ENCODE assay signal across 9 cellular contexts in the genomic region with DNA sequence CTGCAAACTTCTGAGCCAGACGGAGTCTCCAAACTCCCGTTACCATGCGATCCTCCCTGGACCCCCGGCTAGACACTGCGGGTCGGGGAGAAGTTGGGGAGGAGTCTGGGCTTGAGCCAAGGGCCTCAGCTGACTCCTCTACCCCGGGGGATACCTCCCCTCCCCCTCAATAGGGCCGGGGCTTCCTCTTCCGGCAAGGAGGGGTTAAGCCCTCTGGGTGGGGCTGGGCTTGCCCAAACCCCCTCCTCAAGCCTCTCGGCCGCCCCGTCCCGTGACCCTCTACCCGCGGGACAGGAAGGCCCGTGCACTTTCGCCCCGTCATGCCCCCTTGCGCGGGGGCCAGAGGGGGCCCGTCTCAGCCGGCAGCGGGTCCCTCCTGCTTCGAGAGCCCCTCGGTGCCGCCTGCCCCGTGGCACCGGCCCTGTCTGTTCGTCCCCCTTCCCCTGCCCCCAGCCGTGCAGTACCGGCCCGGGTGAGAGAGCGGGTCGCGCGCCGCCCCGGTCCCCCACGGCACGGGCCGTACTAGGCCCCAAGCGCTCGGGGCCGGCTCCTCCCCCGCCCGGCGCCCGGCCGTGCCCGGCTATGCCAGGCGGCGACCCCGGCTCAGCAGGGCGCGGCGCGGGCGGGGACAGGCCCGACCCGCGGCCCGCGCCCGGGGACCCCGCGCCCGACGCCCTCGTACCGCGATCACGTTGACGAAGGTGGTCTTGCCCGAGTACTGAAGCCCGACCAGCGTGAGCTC. TPM values are rescaled to one million over a fixed set of nuclear protein-coding genes. Genes with fewer than 3 reads are reported as not detected.
DNase-seq lines count a peak whose midpoint lies in the region; ATAC-seq and TF ChIP-seq lines count a peak whose summit lies in the region.
"Had no signal": no experiment of that assay in that cellular context is flagged by ENCODE, and none has a peak within 500 bp of the region (broad histone marks: within the 10 kb centered on the region; RNA-seq: fewer than 3 reads in every experiment).

No MANE protein-coding gene starts in this region.

- CTCF ChIA-PET in WTC11 (lab: Charles Lee), result interaction anchor here (0.7 to 2.4 kb wide), 6 partner anchors 8 to 144 kb away, joined by 3 to 26 read pairs (median 6); partner anchors contain the start of genes ELF3 and LGR6

- POLR2A ChIA-PET in WTC11 (lab: Charles Lee), result interaction anchor here (1.4 kb wide), 1 partner anchor 11 kb away, joined by 6 read pairs; no protein-coding TSS in a partner anchor
- POLR2A ChIA-PET in naive thymus-derived CD8-positive, alpha-beta T cell (lab: Charles Lee), result interaction anchor here (0.9 to 6.3 kb wide), 5 partner anchors 9 to 21 kb away, joined by 3 to 55 read pairs (median 3); partner anchors contain the start of gene PTPN7

- peak; percentile 56 for DNase-seq in COLO668 (lab: John Stamatoyannopoulos, UW; ENCODE audit: unreplicated experiment)
- DNase-seq in WTC11 (ENCODE audit: low spot score), result peak; percentile 57
- DNase-seq in naive thymus-derived CD8-positive, alpha-beta T cell, result peak in 4 of 10 donors; percentile 10 to 37 (median 18)
- DNase-seq in NCI-H187 treated with DMSO at 0.1 percent for 48 hours (lab: John Stamatoyannopoulos, UW), result no peak
- no peak for DNase-seq in NCI-H774 (lab: John Stamatoyannopoulos, UW)

- no peaks in the 10 kb centered on the region for H3K9me3 Mint-ChIP-seq in WTC11
- no peaks in the 10 kb centered on the region for H3K9me3 Mint-ChIP-seq in naive thymus-derived CD8-positive, alpha-beta T cell

- H3K4me3 Mint-ChIP-seq in WTC11, result peak overlapping the region; percentile 83
- H3K4me3 Mint-ChIP-seq in naive thymus-derived CD8-positive, alpha-beta T cell, result peak overlapping the region; percentile 91 to 99 (median 94)

- no peaks in the 10 kb centered on the region for H3K36me3 Mint-ChIP-seq in WTC11
- peaks cover 0 to 18% (median 0%) of the 10 kb centered on the region in 3 donors for H3K36me3 Mint-ChIP-seq in naive thymus-derived CD8-positive, alpha-beta T cell

- H3K4me1 Mint-ChIP-seq in WTC11, result peaks cover 17% of the 10 kb centered on the region
- peaks cover 12 to 52% (median 36%) of the 10 kb centered on the region in 4 donors for H3K4me1 Mint-ChIP-seq in naive thymus-derived CD8-positive, alpha-beta T cell

- peaks cover 7% of the 10 kb centered on the region for H3K27me3 Mint-ChIP-seq in WTC11 (ENCODE audit: low read depth)
- no peaks in the 10 kb centered on the region for H3K27me3 Mint-ChIP-seq in naive thymus-derived CD8-positive, alpha-beta T cell

- peak overlapping the region; percentile 71 for H3K27ac Mint-ChIP-seq in WTC11
- peak overlapping the region; percentile 81 to 97 (median 92) for H3K27ac Mint-ChIP-seq in naive thymus-derived CD8-positive, alpha-beta T cell

- peak; percentile 47 for ATAC-seq in GM19395 (IDR thresholded peaks at IDR 0.05; ENCODE audit: unreplicated experiment)
- peak; percentile 44 for ATAC-seq in HG03442 (IDR thresholded peaks at IDR 0.05; ENCODE audit: unreplicated experiment)
- peak; percentile 79 for ATAC-seq in WTC11
- ATAC-seq in esophagus mucosa, result peak; percentile 60
- ATAC-seq in naive thymus-derived CD8-positive, alpha-beta T cell, result peak; percentile 63

- TF ChIP-seq CTCF in WTC11 (IDR thresholded peaks at IDR 0.05), result no peak

TF ChIP-seq in WTC11, 78 proteins besides CTCF, POLR2A, EP300 and RAD21 (continues in another document):
- TF ChIP-seq ZNF512 (CRISPR knock-in tag; IDR thresholded peaks at IDR 0.05; ENCODE audit: borderline replicate concordance) (no peak), MXD4 (CRISPR knock-in tag; IDR thresholded peaks at IDR 0.05; ENCODE audit: borderline replicate concordance) (no peak), HMGA2 (CRISPR knock-in tag; IDR thresholded peaks at IDR 0.05) (no peak), AR (CRISPR knock-in tag; IDR thresholded peaks at IDR 0.05) (no peak), STAT6 (CRISPR knock-in tag; conservative IDR thresholded peaks at IDR 0.05; ENCODE audit: low read depth) (no peak), GABPB1 (CRISPR knock-in tag; IDR thresholded peaks at IDR 0.05) (no peak), ELF4 (CRISPR knock-in tag; IDR thresholded peaks at IDR 0.05; ENCODE audit: low read depth) (no peak)
- TF ChIP-seq, protein P1, sequence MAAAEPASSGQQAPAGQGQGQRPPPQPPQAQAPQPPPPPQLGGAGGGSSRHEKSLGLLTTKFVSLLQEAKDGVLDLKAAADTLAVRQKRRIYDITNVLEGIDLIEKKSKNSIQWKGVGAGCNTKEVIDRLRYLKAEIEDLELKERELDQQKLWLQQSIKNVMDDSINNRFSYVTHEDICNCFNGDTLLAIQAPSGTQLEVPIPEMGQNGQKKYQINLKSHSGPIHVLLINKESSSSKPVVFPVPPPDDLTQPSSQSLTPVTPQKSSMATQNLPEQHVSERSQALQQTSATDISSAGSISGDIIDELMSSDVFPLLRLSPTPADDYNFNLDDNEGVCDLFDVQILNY (CRISPR knock-in tag; IDR thresholded peaks at IDR 0.05), result no peak
- TF ChIP-seq, protein P2, sequence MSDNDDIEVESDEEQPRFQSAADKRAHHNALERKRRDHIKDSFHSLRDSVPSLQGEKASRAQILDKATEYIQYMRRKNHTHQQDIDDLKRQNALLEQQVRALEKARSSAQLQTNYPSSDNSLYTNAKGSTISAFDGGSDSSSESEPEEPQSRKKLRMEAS (CRISPR knock-in tag; IDR thresholded peaks at IDR 0.05), result 0 out of 2 replicates have a peak, but pooled peaks have one; percentile 29

RNA-seq across cellular contexts. Expression of gene ARL8A, which starts 0.6 kb away (rescaled TPM):
- 47.2 to 58.5 TPM (median 50.9 TPM) in 3 replicates for total RNA-seq in WTC11 (2021)
- total RNA-seq in esophagus mucosa, result 38.3 TPM
- total RNA-seq in naive thymus-derived CD8-positive, alpha-beta T cell, result 10 to 100 TPM; 43.3 to 50.0 TPM
- polyA plus RNA-seq in naive thymus-derived CD8-positive, alpha-beta T cell, result 1 to 10 TPM; 4.9 to 6.4 (median 5.6) TPM

RNA-seq across cellular contexts. Expression of gene PTPN7, which starts 16.5 kb away (rescaled TPM):
- 0.98 to 1.1 TPM (median 1.1 TPM) in 3 replicates for total RNA-seq in WTC11 (2021)
- total RNA-seq in esophagus mucosa, result 1.2 TPM
- total RNA-seq in naive thymus-derived CD8-positive, alpha-beta T cell, result 10 to 100 TPM; 35.9 to 37.4 TPM
- 10 to 100 TPM; 37.7 to 44.4 (median 39.1) TPM for polyA plus RNA-seq in naive thymus-derived CD8-positive, alpha-beta T cell

RNA-seq across cellular contexts. Expression of gene GPR37L1, which starts 21.2 kb away (rescaled TPM):
- 0.07 to 0.16 TPM (median 0.09 TPM) in 3 replicates for total RNA-seq in WTC11 (2021)
- 0.12 TPM for total RNA-seq in esophagus mucosa
- not detected for total RNA-seq in naive thymus-derived CD8-positive, alpha-beta T cell
- under 1 TPM in 2 of 3 donors, not detected in 1; 0.02 to 0.19 TPM for polyA plus RNA-seq in naive thymus-derived CD8-positive, alpha-beta T cell
- total RNA-seq: activated CD8-positive, alpha-beta memory T cell treated with anti-CD3 and anti-CD28 coated beads for 36 hours had no signal

RNA-seq across cellular contexts. Expression of gene LGR6, which starts 49.7 kb away (rescaled TPM):
- total RNA-seq in WTC11 (2021) (0.78 to 1.1 TPM (median 1.1 TPM) in 3 replicates), esophagus mucosa (2.7 TPM)
- total RNA-seq in naive thymus-derived CD8-positive, alpha-beta T cell, result under 1 TPM; 0.25 to 0.47 TPM
- 1 to 10 TPM in 1 of 3 donors, not detected in 2; 6.2 TPM for polyA plus RNA-seq in naive thymus-derived CD8-positive, alpha-beta T cell

Comparison
In these comparisons a context has a peak if more than half of its experiments do, and no peak if none do; other contexts are left out.
1. DNase-seq: peak in COLO668 (single experiment) and WTC11 (single experiment); none in NCI-H187 treated with DMSO at 0.1 percent for 48 hours (single experiment) and NCI-H774 (single experiment).
2. RNA of gene PTPN7, which starts 16.5 kb away (total RNA-seq): 35.9 to 37.4 TPM in naive thymus-derived CD8-positive, alpha-beta T cell; 1.2 TPM in esophagus mucosa (single experiment) and 0.98 to 1.1 TPM in WTC11; every median in the first group is over 10 times any median in the second.
3. Peak in every context shown above with its lines, with median percentiles within 50 percentile points of each other: ATAC-seq.